21 cellular contexts compared by ENCODE assay signal in the genomic region with DNA sequence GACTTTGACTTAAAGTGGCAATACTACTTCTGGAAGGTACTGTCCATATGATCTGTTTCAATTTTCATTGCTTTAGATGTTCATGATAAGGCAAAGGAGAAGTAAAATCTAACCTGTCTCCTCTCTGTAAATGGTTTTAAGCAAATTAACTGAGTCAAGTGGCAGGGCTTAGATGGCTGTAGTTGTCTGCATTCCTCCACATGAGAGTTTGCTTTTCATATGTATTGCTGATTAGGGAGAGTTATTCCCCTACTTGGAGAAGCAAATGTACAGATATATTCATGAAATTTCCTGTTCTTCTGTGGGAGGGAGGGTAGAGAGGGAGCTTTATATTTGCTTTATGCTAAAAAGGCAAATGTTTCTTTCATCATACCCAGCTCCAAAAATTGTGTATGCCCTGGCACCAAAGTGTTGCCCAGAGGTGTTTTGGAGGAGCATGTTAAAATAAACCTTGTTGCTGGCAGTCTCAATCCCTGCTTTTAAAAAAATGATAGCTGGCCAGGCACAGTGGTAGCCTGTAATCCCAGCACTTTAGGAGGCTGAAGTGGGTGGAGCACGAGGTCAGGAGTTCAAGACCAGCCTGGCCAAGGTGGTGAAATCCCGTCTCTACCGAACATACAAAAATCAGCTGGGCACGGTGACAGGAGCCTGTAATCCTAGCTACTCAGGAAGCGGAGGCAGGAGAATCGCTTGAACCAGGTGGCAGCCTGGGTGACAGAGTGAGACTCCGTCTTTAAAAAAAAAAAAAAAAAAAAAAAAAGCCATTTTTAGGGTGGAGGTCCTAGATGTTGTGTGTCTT. TPM values are rescaled to one million over a fixed set of nuclear protein-coding genes. Genes with fewer than 3 reads are reported as not detected.
"Had no signal": no experiment of that assay in that cellular context is flagged by ENCODE, and none has a peak within 500 bp of the region (broad histone marks: within the 10 kb centered on the region; RNA-seq: fewer than 3 reads in every experiment).

No MANE protein-coding gene starts in this region.

- DNase-seq: activated B cell treated with CpG ODN at 0.5 μM for 24 hours; activated CD4-positive, alpha-beta T cell treated with anti-CD3 and anti-CD28 coated beads for 1 hour; activated CD4-positive, alpha-beta T cell treated with anti-CD3 and anti-CD28 coated beads, Interleukin-2, amount 10 ng/mL, durations not matched to agents 24 days and 14 days; activated CD4-positive, alpha-beta T cell treated with anti-CD3 and anti-CD28 coated beads, Interleukin-2, amount 50 U/mL, for 48 hours; activated CD8-positive, alpha-beta memory T cell treated with anti-CD3 and anti-CD28 coated beads, Interleukin-2, amount 10 ng/mL, durations not matched to agents 7 days and 5 days; activated gamma-delta T cell; activated naive CD4-positive, alpha-beta T cell treated with anti-CD3 and anti-CD28 coated beads, Interleukin-2, amount 10 ng/mL, durations not matched to agents 7 days and 5 days; activated naive CD8-positive, alpha-beta T cell treated with anti-CD3 and anti-CD28 coated beads for 36 hours; activated T-cell treated with anti-CD3 and anti-CD28 coated beads, Interleukin-2, amount 50 U/mL, for 4 hours; caudate nucleus; MG63; NCI-H1105; NCI-H1436; NCI-H1694 treated with DMSO at 0.1 percent for 48 hours; NCI-H446; NCI-H524; PC-3; SIG-M5; T-helper 17 cell; T-helper 9 cell had no signal

- H3K9me3 Mint-ChIP-seq: activated CD4-positive, alpha-beta T cell treated with anti-CD3 and anti-CD28 coated beads, Interleukin-2, amount 10 ng/mL, durations not matched to agents 24 days and 14 days; activated naive CD4-positive, alpha-beta T cell treated with anti-CD3 and anti-CD28 coated beads, Interleukin-2, amount 10 ng/mL, durations not matched to agents 7 days and 5 days; activated naive CD8-positive, alpha-beta T cell treated with anti-CD3 and anti-CD28 coated beads for 36 hours; activated T-cell treated with anti-CD3 and anti-CD28 coated beads, Interleukin-2, amount 50 U/mL, for 4 hours had no signal

- H3K4me1 Mint-ChIP-seq: activated CD4-positive, alpha-beta T cell treated with anti-CD3 and anti-CD28 coated beads, Interleukin-2, amount 10 ng/mL, durations not matched to agents 24 days and 14 days; activated CD8-positive, alpha-beta memory T cell treated with anti-CD3 and anti-CD28 coated beads, Interleukin-2, amount 10 ng/mL, durations not matched to agents 7 days and 5 days; activated naive CD4-positive, alpha-beta T cell treated with anti-CD3 and anti-CD28 coated beads, Interleukin-2, amount 10 ng/mL, durations not matched to agents 7 days and 5 days; activated naive CD8-positive, alpha-beta T cell treated with anti-CD3 and anti-CD28 coated beads for 36 hours; T-helper 17 cell had no signal

- H3K27me3 ChIP-seq: MG63 had no signal

- FAIRE-seq: RCC 7860 had no signal

- H3K4me3 ChIP-seq: MG63 had no signal

- H3K27ac Mint-ChIP-seq: activated B cell treated with CpG ODN at 0.5 μM for 24 hours; activated CD4-positive, alpha-beta T cell treated with anti-CD3 and anti-CD28 coated beads, Interleukin-2, amount 10 ng/mL, durations not matched to agents 24 days and 14 days; activated CD8-positive, alpha-beta memory T cell treated with anti-CD3 and anti-CD28 coated beads, Interleukin-2, amount 10 ng/mL, durations not matched to agents 7 days and 5 days; activated naive CD4-positive, alpha-beta T cell treated with anti-CD3 and anti-CD28 coated beads, Interleukin-2, amount 10 ng/mL, durations not matched to agents 7 days and 5 days; activated naive CD8-positive, alpha-beta T cell treated with anti-CD3 and anti-CD28 coated beads for 36 hours; T-helper 17 cell had no signal

- H3K36me3 Mint-ChIP-seq: activated naive CD4-positive, alpha-beta T cell treated with anti-CD3 and anti-CD28 coated beads, Interleukin-2, amount 10 ng/mL, durations not matched to agents 7 days and 5 days had no signal

- H3K27me3 Mint-ChIP-seq: activated B cell treated with CpG ODN at 0.5 μM for 24 hours; activated CD8-positive, alpha-beta memory T cell treated with anti-CD3 and anti-CD28 coated beads, Interleukin-2, amount 10 ng/mL, durations not matched to agents 7 days and 5 days had no signal

- ATAC-seq: activated CD8-positive, alpha-beta memory T cell treated with anti-CD3 and anti-CD28 coated beads, Interleukin-2, amount 10 ng/mL, durations not matched to agents 7 days and 5 days; activated T-cell treated with anti-CD3 and anti-CD28 coated beads, Interleukin-2, amount 50 U/mL, for 4 hours; PC-3; T-helper 17 cell had no signal

- H3K9me3 ChIP-seq: MG63 had no signal

- H3K4me3 Mint-ChIP-seq: activated B cell treated with CpG ODN at 0.5 μM for 24 hours; activated CD4-positive, alpha-beta T cell treated with anti-CD3 and anti-CD28 coated beads, Interleukin-2, amount 10 ng/mL, durations not matched to agents 24 days and 14 days; activated CD8-positive, alpha-beta memory T cell treated with anti-CD3 and anti-CD28 coated beads, Interleukin-2, amount 10 ng/mL, durations not matched to agents 7 days and 5 days; activated naive CD4-positive, alpha-beta T cell treated with anti-CD3 and anti-CD28 coated beads, Interleukin-2, amount 10 ng/mL, durations not matched to agents 7 days and 5 days; activated naive CD8-positive, alpha-beta T cell treated with anti-CD3 and anti-CD28 coated beads for 36 hours; activated T-cell treated with anti-CD3 and anti-CD28 coated beads, Interleukin-2, amount 50 U/mL, for 4 hours; T-helper 17 cell had no signal

RNA-seq across cellular contexts. Expression of gene LRRTM2, which starts 3.5 kb away (rescaled TPM):
- total RNA-seq: activated naive CD8-positive, alpha-beta T cell treated with anti-CD3 and anti-CD28 coated beads for 36 hours; PC-3 had no signal
